Comparison of ENCODE assay signal across 21 cellular contexts in genomic region chr12:14326699-14327098, GRCh38.
"Had no signal": no experiment of that assay in that cellular context is flagged by ENCODE, and none has a peak within 500 bp of the region (broad histone marks: within the 10 kb centered on the region; RNA-seq: fewer than 3 reads in every experiment).

No MANE protein-coding gene starts in this region.

- H3K27me3 Mint-ChIP-seq: activated B cell treated with CpG ODN at 0.5 μM for 24 hours; activated CD4-positive, alpha-beta memory T cell treated with anti-CD3 and anti-CD28 coated beads, Interleukin-2, amount 10 ng/mL, durations not matched to agents 7 days and 5 days; activated CD8-positive, alpha-beta memory T cell treated with anti-CD3 and anti-CD28 coated beads, Interleukin-2, amount 10 ng/mL, durations not matched to agents 7 days and 5 days; activated naive CD8-positive, alpha-beta T cell treated with anti-CD3 and anti-CD28 coated beads, Interleukin-2, amount 10 ng/mL, durations not matched to agents 7 days and 5 days; memory B cell; naive B cell; progenitor cell of endocrine pancreas; T-cell had no signal

- ATAC-seq: activated CD8-positive, alpha-beta memory T cell treated with anti-CD3 and anti-CD28 coated beads, Interleukin-2, amount 10 ng/mL, durations not matched to agents 7 days and 5 days; gastrocnemius medialis; left ventricle myocardium superior; mucosa of descending colon; T-cell had no signal

- H3K27ac ChIP-seq: gastrocnemius medialis had no signal

- H3K9me3 Mint-ChIP-seq: activated B cell treated with CpG ODN at 0.5 μM for 24 hours, memory B cell had no signal

- H3K27me3 ChIP-seq: gastrocnemius medialis had no signal

- H3K36me3 ChIP-seq: gastrocnemius medialis had no signal

- H3K4me1 Mint-ChIP-seq: activated CD4-positive, alpha-beta memory T cell treated with anti-CD3 and anti-CD28 coated beads, Interleukin-2, amount 10 ng/mL, durations not matched to agents 7 days and 5 days; activated CD8-positive, alpha-beta memory T cell treated with anti-CD3 and anti-CD28 coated beads, Interleukin-2, amount 10 ng/mL, durations not matched to agents 7 days and 5 days; activated naive CD8-positive, alpha-beta T cell treated with anti-CD3 and anti-CD28 coated beads, Interleukin-2, amount 10 ng/mL, durations not matched to agents 7 days and 5 days; neural crest cell; T-cell had no signal

- H3K4me3 ChIP-seq: gastrocnemius medialis, mucosa of descending colon had no signal

- DNase-seq: activated B cell treated with CpG ODN at 0.5 μM for 24 hours; activated CD4-positive, alpha-beta memory T cell treated with anti-CD3 and anti-CD28 coated beads, Interleukin-2, amount 10 ng/mL, durations not matched to agents 7 days and 5 days; activated CD4-positive, alpha-beta T cell treated with anti-CD3 and anti-CD28 coated beads for 4 hours; activated CD8-positive, alpha-beta memory T cell treated with anti-CD3 and anti-CD28 coated beads, Interleukin-2, amount 10 ng/mL, durations not matched to agents 7 days and 5 days; activated naive CD4-positive, alpha-beta T cell; activated naive CD8-positive, alpha-beta T cell treated with anti-CD3 and anti-CD28 coated beads, Interleukin-2, amount 10 ng/mL, durations not matched to agents 7 days and 5 days; anterior cingulate cortex; endodermal cell; gastrocnemius medialis; kidney glomerular epithelial cell; left ventricle myocardium superior; mucosa of descending colon; naive B cell; stimulated activated CD4-positive, alpha-beta T cell treated with anti-CD3 and anti-CD28 coated beads, Interleukin-12 subunit alpha, Interleukin-12 subunit beta, amount 100 ng/mL, for 4 hours; stimulated activated CD4-positive, alpha-beta T cell treated with anti-CD3 and anti-CD28 coated beads, Interleukin-1b, Interleukin-23, amount 100 ng/mL, for 48 hours; stimulated activated CD8-positive, alpha-beta memory T cell treated with anti-CD3 and anti-CD28 coated beads, Interleukin-4, amount 100 ng/mL, for 48 hours; stimulated activated naive CD4-positive, alpha-beta T cell; T-cell had no signal

- H3K4me3 Mint-ChIP-seq: activated B cell treated with CpG ODN at 0.5 μM for 24 hours; activated CD4-positive, alpha-beta memory T cell treated with anti-CD3 and anti-CD28 coated beads, Interleukin-2, amount 10 ng/mL, durations not matched to agents 7 days and 5 days; activated CD8-positive, alpha-beta memory T cell treated with anti-CD3 and anti-CD28 coated beads, Interleukin-2, amount 10 ng/mL, durations not matched to agents 7 days and 5 days; activated naive CD8-positive, alpha-beta T cell treated with anti-CD3 and anti-CD28 coated beads, Interleukin-2, amount 10 ng/mL, durations not matched to agents 7 days and 5 days; endodermal cell; memory B cell; naive B cell; neural crest cell; T-cell had no signal

- H3K27ac Mint-ChIP-seq: activated B cell treated with CpG ODN at 0.5 μM for 24 hours; activated CD4-positive, alpha-beta memory T cell treated with anti-CD3 and anti-CD28 coated beads, Interleukin-2, amount 10 ng/mL, durations not matched to agents 7 days and 5 days; activated CD8-positive, alpha-beta memory T cell treated with anti-CD3 and anti-CD28 coated beads, Interleukin-2, amount 10 ng/mL, durations not matched to agents 7 days and 5 days; activated naive CD8-positive, alpha-beta T cell treated with anti-CD3 and anti-CD28 coated beads, Interleukin-2, amount 10 ng/mL, durations not matched to agents 7 days and 5 days; endodermal cell; memory B cell; progenitor cell of endocrine pancreas; T-cell had no signal

- H3K36me3 Mint-ChIP-seq: activated CD8-positive, alpha-beta memory T cell treated with anti-CD3 and anti-CD28 coated beads, Interleukin-2, amount 10 ng/mL, durations not matched to agents 7 days and 5 days; activated naive CD8-positive, alpha-beta T cell treated with anti-CD3 and anti-CD28 coated beads, Interleukin-2, amount 10 ng/mL, durations not matched to agents 7 days and 5 days; T-cell had no signal
